Comparison of ENCODE assay signal across 1 cellular context in the genomic region with DNA sequence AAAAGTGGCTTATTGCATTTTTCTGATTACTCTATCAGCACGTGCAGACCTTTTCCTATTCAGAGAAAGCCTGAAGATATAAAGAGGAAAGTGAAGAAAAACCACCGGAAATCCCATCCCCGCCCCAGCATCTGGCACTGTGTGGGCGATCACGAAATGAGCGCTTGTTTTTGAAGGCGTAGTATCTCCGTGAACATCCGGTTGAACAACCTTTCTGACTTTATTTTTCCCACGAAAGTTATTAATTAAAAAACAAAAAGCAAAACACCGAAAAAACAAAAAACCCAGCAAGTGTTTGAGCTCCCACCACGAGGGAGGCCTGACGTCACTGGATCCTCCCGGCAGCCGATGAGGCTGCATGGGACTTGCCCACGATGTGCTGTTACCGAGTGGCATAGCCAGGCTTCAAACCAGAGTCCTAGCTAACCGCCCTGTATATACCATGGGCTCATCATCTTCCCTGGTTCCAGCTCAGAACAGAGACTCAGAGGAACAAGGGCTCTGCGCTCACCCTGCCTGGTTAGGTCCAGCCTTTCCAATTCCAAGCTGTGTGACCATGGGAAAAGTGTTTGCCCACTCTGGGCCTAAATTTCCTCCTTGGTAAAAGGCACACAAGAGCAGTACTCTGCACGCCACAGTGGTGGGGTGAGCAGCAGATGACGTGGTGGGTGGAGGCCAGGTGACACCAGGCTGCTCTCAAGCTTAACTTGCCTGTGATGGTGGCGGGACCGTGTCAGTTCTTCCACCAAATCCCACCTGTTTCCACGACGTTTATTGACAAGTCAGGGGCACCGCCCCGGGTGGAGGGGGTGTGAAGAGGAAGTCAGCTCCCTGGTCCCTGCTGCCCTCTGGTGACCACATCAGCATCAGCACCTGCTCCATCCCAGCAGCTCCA.
TF ChIP-seq lines count a peak whose summit lies in the region.

No MANE protein-coding gene starts in this region.

TF ChIP-seq in HepG2, 621 proteins besides CTCF, POLR2A, EP300 and RAD21 (continued from another document and continues in another):
- TF ChIP-seq, protein P1, sequence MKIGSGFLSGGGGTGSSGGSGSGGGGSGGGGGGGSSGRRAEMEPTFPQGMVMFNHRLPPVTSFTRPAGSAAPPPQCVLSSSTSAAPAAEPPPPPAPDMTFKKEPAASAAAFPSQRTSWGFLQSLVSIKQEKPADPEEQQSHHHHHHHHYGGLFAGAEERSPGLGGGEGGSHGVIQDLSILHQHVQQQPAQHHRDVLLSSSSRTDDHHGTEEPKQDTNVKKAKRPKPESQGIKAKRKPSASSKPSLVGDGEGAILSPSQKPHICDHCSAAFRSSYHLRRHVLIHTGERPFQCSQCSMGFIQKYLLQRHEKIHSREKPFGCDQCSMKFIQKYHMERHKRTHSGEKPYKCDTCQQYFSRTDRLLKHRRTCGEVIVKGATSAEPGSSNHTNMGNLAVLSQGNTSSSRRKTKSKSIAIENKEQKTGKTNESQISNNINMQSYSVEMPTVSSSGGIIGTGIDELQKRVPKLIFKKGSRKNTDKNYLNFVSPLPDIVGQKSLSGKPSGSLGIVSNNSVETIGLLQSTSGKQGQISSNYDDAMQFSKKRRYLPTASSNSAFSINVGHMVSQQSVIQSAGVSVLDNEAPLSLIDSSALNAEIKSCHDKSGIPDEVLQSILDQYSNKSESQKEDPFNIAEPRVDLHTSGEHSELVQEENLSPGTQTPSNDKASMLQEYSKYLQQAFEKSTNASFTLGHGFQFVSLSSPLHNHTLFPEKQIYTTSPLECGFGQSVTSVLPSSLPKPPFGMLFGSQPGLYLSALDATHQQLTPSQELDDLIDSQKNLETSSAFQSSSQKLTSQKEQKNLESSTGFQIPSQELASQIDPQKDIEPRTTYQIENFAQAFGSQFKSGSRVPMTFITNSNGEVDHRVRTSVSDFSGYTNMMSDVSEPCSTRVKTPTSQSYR (CRISPR knock-in tag; IDR thresholded peaks at IDR 0.05; ENCODE audit: borderline replicate concordance) = peak; percentile 30; the same call in 1 of the 2 replicates
- no peak for TF ChIP-seq SOX6 (IDR thresholded peaks at IDR 0.05)
- TF ChIP-seq SOX6 (CRISPR knock-in tag; IDR thresholded peaks at IDR 0.05) = no peak
- TF ChIP-seq ZNF33B (CRISPR knock-in tag; IDR thresholded peaks at IDR 0.05) = 0 out of 2 replicates have a peak, but pooled peaks have one; percentile 50
- TF ChIP-seq ZNF556 (CRISPR knock-in tag; IDR thresholded peaks at IDR 0.05; ENCODE audit: borderline replicate concordance) = peak; percentile 47; the same call in 1 of the 2 replicates
- no peak for TF ChIP-seq ZFP36 (IDR thresholded peaks at IDR 0.05; ENCODE audit: borderline replicate concordance, low read depth, low read length, partially characterized antibody)
- no peak for TF ChIP-seq ZSCAN9 (CRISPR knock-in tag; IDR thresholded peaks at IDR 0.05; ENCODE audit: borderline replicate concordance)
- TF ChIP-seq, protein P2, sequence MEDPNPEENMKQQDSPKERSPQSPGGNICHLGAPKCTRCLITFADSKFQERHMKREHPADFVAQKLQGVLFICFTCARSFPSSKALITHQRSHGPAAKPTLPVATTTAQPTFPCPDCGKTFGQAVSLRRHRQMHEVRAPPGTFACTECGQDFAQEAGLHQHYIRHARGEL (CRISPR knock-in tag; IDR thresholded peaks at IDR 0.05) = no peak
- TF ChIP-seq ZKSCAN5 (CRISPR knock-in tag; IDR thresholded peaks at IDR 0.05) = no peak
- TF ChIP-seq NFE2 (CRISPR knock-in tag; IDR thresholded peaks at IDR 0.05) = no peak
- no peak for TF ChIP-seq ZNF776 (CRISPR knock-in tag; IDR thresholded peaks at IDR 0.05)
- TF ChIP-seq ELF3 (CRISPR knock-in tag; IDR thresholded peaks at IDR 0.05) = peak; percentile 57
- TF ChIP-seq KLF11 (CRISPR knock-in tag; IDR thresholded peaks at IDR 0.05) = 0 out of 2 replicates have a peak, but pooled peaks have one; percentile 49
- no peak; the same call in 1 of the 2 replicates for TF ChIP-seq ZBTB7B (CRISPR knock-in tag; IDR thresholded peaks at IDR 0.05)
- TF ChIP-seq SALL2 (CRISPR knock-in tag; IDR thresholded peaks at IDR 0.05) = 0 out of 2 replicates have a peak, but pooled peaks have one; percentile 31
- TF ChIP-seq NFIC (IDR thresholded peaks at IDR 0.05; ENCODE audit: low read length) = no peak
- TF ChIP-seq, protein P3, sequence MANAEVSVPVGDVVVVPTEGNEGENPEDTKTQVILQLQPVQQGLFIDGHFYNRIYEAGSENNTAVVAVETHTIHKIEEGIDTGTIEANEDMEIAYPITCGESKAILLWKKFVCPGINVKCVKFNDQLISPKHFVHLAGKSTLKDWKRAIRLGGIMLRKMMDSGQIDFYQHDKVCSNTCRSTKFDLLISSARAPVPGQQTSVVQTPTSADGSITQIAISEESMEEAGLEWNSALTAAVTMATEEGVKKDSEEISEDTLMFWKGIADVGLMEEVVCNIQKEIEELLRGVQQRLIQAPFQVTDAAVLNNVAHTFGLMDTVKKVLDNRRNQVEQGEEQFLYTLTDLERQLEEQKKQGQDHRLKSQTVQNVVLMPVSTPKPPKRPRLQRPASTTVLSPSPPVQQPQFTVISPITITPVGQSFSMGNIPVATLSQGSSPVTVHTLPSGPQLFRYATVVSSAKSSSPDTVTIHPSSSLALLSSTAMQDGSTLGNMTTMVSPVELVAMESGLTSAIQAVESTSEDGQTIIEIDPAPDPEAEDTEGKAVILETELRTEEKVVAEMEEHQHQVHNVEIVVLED (CRISPR knock-in tag; IDR thresholded peaks at IDR 0.05; ENCODE audit: borderline replicate concordance) = no peak
- TF ChIP-seq ATRX (CRISPR knock-in tag; IDR thresholded peaks at IDR 0.05; ENCODE audit: borderline replicate concordance) = no peak
- TF ChIP-seq, protein P4, sequence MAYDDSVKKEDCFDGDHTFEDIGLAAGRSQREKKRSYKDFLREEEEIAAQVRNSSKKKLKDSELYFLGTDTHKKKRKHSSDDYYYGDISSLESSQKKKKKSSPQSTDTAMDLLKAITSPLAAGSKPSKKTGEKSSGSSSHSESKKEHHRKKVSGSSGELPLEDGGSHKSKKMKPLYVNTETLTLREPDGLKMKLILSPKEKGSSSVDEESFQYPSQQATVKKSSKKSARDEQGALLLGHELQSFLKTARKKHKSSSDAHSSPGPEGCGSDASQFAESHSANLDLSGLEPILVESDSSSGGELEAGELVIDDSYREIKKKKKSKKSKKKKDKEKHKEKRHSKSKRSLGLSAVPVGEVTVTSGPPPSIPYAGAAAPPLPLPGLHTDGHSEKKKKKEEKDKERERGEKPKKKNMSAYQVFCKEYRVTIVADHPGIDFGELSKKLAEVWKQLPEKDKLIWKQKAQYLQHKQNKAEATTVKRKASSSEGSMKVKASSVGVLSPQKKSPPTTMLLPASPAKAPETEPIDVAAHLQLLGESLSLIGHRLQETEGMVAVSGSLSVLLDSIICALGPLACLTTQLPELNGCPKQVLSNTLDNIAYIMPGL (CRISPR knock-in tag; IDR thresholded peaks at IDR 0.05; ENCODE audit: borderline replicate concordance in 1 of 2, low read depth in 1 of 2) = 0 out of 4 replicates have a peak, but pooled peaks have one; percentile 19 to 48
- peak; percentile 25; the same call in 1 of the 2 replicates for TF ChIP-seq SPEN (CRISPR knock-in tag; IDR thresholded peaks at IDR 0.05; ENCODE audit: low read depth)
- TF ChIP-seq, protein P5, sequence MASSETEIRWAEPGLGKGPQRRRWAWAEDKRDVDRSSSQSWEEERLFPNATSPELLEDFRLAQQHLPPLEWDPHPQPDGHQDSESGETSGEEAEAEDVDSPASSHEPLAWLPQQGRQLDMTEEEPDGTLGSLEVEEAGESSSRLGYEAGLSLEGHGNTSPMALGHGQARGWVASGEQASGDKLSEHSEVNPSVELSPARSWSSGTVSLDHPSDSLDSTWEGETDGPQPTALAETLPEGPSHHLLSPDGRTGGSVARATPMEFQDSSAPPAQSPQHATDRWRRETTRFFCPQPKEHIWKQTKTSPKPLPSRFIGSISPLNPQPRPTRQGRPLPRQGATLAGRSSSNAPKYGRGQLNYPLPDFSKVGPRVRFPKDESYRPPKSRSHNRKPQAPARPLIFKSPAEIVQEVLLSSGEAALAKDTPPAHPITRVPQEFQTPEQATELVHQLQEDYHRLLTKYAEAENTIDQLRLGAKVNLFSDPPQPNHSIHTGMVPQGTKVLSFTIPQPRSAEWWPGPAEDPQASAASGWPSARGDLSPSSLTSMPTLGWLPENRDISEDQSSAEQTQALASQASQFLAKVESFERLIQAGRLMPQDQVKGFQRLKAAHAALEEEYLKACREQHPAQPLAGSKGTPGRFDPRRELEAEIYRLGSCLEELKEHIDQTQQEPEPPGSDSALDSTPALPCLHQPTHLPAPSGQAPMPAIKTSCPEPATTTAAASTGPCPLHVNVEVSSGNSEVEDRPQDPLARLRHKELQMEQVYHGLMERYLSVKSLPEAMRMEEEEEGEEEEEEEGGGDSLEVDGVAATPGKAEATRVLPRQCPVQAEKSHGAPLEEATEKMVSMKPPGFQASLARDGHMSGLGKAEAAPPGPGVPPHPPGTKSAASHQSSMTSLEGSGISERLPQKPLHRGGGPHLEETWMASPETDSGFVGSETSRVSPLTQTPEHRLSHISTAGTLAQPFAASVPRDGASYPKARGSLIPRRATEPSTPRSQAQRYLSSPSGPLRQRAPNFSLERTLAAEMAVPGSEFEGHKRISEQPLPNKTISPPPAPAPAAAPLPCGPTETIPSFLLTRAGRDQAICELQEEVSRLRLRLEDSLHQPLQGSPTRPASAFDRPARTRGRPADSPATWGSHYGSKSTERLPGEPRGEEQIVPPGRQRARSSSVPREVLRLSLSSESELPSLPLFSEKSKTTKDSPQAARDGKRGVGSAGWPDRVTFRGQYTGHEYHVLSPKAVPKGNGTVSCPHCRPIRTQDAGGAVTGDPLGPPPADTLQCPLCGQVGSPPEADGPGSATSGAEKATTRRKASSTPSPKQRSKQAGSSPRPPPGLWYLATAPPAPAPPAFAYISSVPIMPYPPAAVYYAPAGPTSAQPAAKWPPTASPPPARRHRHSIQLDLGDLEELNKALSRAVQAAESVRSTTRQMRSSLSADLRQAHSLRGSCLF (CRISPR knock-in tag; IDR thresholded peaks at IDR 0.05; ENCODE audit: borderline replicate concordance) = no peak
- TF ChIP-seq, protein P6, sequence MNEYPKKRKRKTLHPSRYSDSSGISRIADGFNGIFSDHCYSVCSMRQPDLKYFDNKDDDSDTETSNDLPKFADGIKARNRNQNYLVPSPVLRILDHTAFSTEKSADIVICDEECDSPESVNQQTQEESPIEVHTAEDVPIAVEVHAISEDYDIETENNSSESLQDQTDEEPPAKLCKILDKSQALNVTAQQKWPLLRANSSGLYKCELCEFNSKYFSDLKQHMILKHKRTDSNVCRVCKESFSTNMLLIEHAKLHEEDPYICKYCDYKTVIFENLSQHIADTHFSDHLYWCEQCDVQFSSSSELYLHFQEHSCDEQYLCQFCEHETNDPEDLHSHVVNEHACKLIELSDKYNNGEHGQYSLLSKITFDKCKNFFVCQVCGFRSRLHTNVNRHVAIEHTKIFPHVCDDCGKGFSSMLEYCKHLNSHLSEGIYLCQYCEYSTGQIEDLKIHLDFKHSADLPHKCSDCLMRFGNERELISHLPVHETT (CRISPR knock-in tag; conservative IDR thresholded peaks at IDR 0.05) = no peak
- TF ChIP-seq, protein P7, sequence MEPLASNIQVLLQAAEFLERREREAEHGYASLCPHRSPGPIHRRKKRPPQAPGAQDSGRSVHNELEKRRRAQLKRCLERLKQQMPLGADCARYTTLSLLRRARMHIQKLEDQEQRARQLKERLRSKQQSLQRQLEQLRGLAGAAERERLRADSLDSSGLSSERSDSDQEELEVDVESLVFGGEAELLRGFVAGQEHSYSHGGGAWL (CRISPR knock-in tag; IDR thresholded peaks at IDR 0.05) = peak; percentile 57; the same call in 1 of the 2 replicates
- no peak for TF ChIP-seq CBX1 (IDR thresholded peaks at IDR 0.05; ENCODE audit: low read depth)
- no peak for TF ChIP-seq TCF7L2 (IDR thresholded peaks at IDR 0.05; ENCODE audit: low read depth, low read length)
- no peak for TF ChIP-seq DPF2 (CRISPR knock-in tag; IDR thresholded peaks at IDR 0.05; ENCODE audit: borderline replicate concordance, low read depth)
- TF ChIP-seq, protein P8, sequence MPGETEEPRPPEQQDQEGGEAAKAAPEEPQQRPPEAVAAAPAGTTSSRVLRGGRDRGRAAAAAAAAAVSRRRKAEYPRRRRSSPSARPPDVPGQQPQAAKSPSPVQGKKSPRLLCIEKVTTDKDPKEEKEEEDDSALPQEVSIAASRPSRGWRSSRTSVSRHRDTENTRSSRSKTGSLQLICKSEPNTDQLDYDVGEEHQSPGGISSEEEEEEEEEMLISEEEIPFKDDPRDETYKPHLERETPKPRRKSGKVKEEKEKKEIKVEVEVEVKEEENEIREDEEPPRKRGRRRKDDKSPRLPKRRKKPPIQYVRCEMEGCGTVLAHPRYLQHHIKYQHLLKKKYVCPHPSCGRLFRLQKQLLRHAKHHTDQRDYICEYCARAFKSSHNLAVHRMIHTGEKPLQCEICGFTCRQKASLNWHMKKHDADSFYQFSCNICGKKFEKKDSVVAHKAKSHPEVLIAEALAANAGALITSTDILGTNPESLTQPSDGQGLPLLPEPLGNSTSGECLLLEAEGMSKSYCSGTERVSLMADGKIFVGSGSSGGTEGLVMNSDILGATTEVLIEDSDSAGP (CRISPR knock-in tag; IDR thresholded peaks at IDR 0.05; ENCODE audit: borderline replicate concordance) = peak; percentile 54; the same call in 1 of the 2 replicates
- TF ChIP-seq TEAD3 (CRISPR knock-in tag; optimal IDR thresholded peaks at IDR 0.05; ENCODE audit: borderline replicate concordance) = peak; percentile 35
- TF ChIP-seq ZNF672 (CRISPR knock-in tag; IDR thresholded peaks at IDR 0.05) = no peak
- no peak for TF ChIP-seq FIP1L1 (IDR thresholded peaks at IDR 0.05; ENCODE audit: borderline replicate concordance, insufficient read depth, low read depth, low read length)
- TF ChIP-seq, protein P9, sequence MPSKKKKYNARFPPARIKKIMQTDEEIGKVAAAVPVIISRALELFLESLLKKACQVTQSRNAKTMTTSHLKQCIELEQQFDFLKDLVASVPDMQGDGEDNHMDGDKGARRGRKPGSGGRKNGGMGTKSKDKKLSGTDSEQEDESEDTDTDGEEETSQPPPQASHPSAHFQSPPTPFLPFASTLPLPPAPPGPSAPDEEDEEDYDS (CRISPR knock-in tag; IDR thresholded peaks at IDR 0.05) = peak; percentile 39; the same call in 1 of the 2 replicates
- TF ChIP-seq FOXK2 (IDR thresholded peaks at IDR 0.05) = no peak
- TF ChIP-seq, protein P10, sequence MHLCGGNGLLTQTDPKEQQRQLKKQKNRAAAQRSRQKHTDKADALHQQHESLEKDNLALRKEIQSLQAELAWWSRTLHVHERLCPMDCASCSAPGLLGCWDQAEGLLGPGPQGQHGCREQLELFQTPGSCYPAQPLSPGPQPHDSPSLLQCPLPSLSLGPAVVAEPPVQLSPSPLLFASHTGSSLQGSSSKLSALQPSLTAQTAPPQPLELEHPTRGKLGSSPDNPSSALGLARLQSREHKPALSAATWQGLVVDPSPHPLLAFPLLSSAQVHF (CRISPR knock-in tag; IDR thresholded peaks at IDR 0.05) = no peak
- TF ChIP-seq PLRG1 (conservative IDR thresholded peaks at IDR 0.05) = no peak
- no peak for TF ChIP-seq SRY (CRISPR knock-in tag; IDR thresholded peaks at IDR 0.05)
- peak; percentile 72 for TF ChIP-seq SMC3 (IDR thresholded peaks at IDR 0.05; ENCODE audit: low read length)
- no peak for TF ChIP-seq ZNF761 (CRISPR knock-in tag; conservative IDR thresholded peaks at IDR 0.05)
- peak; percentile 22; the same call in 1 of the 2 replicates for TF ChIP-seq HOXA3 (CRISPR knock-in tag; IDR thresholded peaks at IDR 0.05)
- no peak for TF ChIP-seq ARNTL (CRISPR knock-in tag; IDR thresholded peaks at IDR 0.05)
